ENCODE assay signal across 1 cellular context in the genomic region with DNA sequence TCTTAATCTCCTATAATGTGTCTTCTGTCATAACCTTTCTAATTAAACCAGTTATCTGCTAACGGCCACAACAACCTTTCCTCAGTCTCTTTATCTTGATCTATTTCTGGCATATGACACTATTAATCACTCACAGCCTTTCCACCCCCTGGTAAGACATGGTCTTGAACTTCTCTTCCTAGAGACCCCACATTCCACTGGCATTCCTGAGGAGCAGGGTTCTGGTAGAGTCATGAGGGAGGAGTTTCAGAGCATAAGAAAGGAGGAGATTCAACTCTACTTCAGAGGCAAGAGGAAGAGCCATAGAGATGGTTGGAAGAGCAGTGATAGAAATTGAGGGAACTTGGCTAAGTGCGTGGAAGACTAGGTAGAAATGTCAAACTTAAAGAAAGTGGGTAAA.
TF ChIP-seq lines count a peak whose summit lies in the region.

No MANE protein-coding gene starts in this region.

TF ChIP-seq in WTC11, 78 proteins besides CTCF, POLR2A, EP300 and RAD21 (continued from another document):
- TF ChIP-seq, protein P1, sequence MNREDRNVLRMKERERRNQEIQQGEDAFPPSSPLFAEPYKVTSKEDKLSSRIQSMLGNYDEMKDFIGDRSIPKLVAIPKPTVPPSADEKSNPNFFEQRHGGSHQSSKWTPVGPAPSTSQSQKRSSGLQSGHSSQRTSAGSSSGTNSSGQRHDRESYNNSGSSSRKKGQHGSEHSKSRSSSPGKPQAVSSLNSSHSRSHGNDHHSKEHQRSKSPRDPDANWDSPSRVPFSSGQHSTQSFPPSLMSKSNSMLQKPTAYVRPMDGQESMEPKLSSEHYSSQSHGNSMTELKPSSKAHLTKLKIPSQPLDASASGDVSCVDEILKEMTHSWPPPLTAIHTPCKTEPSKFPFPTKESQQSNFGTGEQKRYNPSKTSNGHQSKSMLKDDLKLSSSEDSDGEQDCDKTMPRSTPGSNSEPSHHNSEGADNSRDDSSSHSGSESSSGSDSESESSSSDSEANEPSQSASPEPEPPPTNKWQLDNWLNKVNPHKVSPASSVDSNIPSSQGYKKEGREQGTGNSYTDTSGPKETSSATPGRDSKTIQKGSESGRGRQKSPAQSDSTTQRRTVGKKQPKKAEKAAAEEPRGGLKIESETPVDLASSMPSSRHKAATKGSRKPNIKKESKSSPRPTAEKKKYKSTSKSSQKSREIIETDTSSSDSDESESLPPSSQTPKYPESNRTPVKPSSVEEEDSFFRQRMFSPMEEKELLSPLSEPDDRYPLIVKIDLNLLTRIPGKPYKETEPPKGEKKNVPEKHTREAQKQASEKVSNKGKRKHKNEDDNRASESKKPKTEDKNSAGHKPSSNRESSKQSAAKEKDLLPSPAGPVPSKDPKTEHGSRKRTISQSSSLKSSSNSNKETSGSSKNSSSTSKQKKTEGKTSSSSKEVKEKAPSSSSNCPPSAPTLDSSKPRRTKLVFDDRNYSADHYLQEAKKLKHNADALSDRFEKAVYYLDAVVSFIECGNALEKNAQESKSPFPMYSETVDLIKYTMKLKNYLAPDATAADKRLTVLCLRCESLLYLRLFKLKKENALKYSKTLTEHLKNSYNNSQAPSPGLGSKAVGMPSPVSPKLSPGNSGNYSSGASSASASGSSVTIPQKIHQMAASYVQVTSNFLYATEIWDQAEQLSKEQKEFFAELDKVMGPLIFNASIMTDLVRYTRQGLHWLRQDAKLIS (CRISPR knock-in tag; IDR thresholded peaks at IDR 0.05; ENCODE audit: borderline replicate concordance): no peak
- TF ChIP-seq ZNF219 (CRISPR knock-in tag; IDR thresholded peaks at IDR 0.05; ENCODE audit: borderline replicate concordance): no peak
- TF ChIP-seq, protein P2, sequence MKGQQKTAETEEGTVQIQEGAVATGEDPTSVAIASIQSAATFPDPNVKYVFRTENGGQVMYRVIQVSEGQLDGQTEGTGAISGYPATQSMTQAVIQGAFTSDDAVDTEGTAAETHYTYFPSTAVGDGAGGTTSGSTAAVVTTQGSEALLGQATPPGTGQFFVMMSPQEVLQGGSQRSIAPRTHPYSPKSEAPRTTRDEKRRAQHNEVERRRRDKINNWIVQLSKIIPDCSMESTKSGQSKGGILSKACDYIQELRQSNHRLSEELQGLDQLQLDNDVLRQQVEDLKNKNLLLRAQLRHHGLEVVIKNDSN (CRISPR knock-in tag; IDR thresholded peaks at IDR 0.05): no peak
- TF ChIP-seq, protein P3, sequence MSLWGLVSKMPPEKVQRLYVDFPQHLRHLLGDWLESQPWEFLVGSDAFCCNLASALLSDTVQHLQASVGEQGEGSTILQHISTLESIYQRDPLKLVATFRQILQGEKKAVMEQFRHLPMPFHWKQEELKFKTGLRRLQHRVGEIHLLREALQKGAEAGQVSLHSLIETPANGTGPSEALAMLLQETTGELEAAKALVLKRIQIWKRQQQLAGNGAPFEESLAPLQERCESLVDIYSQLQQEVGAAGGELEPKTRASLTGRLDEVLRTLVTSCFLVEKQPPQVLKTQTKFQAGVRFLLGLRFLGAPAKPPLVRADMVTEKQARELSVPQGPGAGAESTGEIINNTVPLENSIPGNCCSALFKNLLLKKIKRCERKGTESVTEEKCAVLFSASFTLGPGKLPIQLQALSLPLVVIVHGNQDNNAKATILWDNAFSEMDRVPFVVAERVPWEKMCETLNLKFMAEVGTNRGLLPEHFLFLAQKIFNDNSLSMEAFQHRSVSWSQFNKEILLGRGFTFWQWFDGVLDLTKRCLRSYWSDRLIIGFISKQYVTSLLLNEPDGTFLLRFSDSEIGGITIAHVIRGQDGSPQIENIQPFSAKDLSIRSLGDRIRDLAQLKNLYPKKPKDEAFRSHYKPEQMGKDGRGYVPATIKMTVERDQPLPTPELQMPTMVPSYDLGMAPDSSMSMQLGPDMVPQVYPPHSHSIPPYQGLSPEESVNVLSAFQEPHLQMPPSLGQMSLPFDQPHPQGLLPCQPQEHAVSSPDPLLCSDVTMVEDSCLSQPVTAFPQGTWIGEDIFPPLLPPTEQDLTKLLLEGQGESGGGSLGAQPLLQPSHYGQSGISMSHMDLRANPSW (CRISPR knock-in tag; conservative IDR thresholded peaks at IDR 0.05; ENCODE audit: low read depth): no peak
- TF ChIP-seq, protein P4, sequence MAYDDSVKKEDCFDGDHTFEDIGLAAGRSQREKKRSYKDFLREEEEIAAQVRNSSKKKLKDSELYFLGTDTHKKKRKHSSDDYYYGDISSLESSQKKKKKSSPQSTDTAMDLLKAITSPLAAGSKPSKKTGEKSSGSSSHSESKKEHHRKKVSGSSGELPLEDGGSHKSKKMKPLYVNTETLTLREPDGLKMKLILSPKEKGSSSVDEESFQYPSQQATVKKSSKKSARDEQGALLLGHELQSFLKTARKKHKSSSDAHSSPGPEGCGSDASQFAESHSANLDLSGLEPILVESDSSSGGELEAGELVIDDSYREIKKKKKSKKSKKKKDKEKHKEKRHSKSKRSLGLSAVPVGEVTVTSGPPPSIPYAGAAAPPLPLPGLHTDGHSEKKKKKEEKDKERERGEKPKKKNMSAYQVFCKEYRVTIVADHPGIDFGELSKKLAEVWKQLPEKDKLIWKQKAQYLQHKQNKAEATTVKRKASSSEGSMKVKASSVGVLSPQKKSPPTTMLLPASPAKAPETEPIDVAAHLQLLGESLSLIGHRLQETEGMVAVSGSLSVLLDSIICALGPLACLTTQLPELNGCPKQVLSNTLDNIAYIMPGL (CRISPR knock-in tag; IDR thresholded peaks at IDR 0.05): no peak
- TF ChIP-seq JUN (CRISPR knock-in tag; IDR thresholded peaks at IDR 0.05): no peak
- TF ChIP-seq NR2C2 (CRISPR knock-in tag; IDR thresholded peaks at IDR 0.05): no peak
- no peak for TF ChIP-seq OVOL2 (CRISPR knock-in tag; IDR thresholded peaks at IDR 0.05; ENCODE audit: borderline replicate concordance)
- TF ChIP-seq TEAD1 (CRISPR knock-in tag; IDR thresholded peaks at IDR 0.05): no peak
- TF ChIP-seq, protein P5, sequence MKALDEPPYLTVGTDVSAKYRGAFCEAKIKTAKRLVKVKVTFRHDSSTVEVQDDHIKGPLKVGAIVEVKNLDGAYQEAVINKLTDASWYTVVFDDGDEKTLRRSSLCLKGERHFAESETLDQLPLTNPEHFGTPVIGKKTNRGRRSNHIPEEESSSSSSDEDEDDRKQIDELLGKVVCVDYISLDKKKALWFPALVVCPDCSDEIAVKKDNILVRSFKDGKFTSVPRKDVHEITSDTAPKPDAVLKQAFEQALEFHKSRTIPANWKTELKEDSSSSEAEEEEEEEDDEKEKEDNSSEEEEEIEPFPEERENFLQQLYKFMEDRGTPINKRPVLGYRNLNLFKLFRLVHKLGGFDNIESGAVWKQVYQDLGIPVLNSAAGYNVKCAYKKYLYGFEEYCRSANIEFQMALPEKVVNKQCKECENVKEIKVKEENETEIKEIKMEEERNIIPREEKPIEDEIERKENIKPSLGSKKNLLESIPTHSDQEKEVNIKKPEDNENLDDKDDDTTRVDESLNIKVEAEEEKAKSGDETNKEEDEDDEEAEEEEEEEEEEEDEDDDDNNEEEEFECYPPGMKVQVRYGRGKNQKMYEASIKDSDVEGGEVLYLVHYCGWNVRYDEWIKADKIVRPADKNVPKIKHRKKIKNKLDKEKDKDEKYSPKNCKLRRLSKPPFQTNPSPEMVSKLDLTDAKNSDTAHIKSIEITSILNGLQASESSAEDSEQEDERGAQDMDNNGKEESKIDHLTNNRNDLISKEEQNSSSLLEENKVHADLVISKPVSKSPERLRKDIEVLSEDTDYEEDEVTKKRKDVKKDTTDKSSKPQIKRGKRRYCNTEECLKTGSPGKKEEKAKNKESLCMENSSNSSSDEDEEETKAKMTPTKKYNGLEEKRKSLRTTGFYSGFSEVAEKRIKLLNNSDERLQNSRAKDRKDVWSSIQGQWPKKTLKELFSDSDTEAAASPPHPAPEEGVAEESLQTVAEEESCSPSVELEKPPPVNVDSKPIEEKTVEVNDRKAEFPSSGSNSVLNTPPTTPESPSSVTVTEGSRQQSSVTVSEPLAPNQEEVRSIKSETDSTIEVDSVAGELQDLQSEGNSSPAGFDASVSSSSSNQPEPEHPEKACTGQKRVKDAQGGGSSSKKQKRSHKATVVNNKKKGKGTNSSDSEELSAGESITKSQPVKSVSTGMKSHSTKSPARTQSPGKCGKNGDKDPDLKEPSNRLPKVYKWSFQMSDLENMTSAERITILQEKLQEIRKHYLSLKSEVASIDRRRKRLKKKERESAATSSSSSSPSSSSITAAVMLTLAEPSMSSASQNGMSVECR (CRISPR knock-in tag; IDR thresholded peaks at IDR 0.05; ENCODE audit: borderline replicate concordance): no peak
